In genomic region chr3:107124885-107125284, GRCh38 we compare ENCODE assay signal across 1 cellular context.
TF ChIP-seq lines count a peak whose summit lies in the region.

No MANE protein-coding gene starts in this region.

TF ChIP-seq in H1, 55 proteins besides CTCF, POLR2A, EP300 and RAD21 (continued from another document):
- TF ChIP-seq TBP (IDR thresholded peaks at IDR 0.05; ENCODE audit: low read depth, low read length), result no peak
- no peak for TF ChIP-seq SUZ12 (IDR thresholded peaks at IDR 0.05; ENCODE audit: low read length)
- no peak for TF ChIP-seq RXRA (IDR thresholded peaks at IDR 0.05; ENCODE audit: insufficient read depth, low read depth, low read length)
- TF ChIP-seq RNF2 (IDR thresholded peaks at IDR 0.05; ENCODE audit: borderline replicate concordance, low read depth, low read length, missing control alignments, poor library complexity, severe bottlenecking), result no peak
- no peak for TF ChIP-seq NRF1 (IDR thresholded peaks at IDR 0.05; ENCODE audit: low read depth, low read length)
- TF ChIP-seq BACH1 (IDR thresholded peaks at IDR 0.05; ENCODE audit: low read length), result no peak
- TF ChIP-seq EGR1 (IDR thresholded peaks at IDR 0.05; ENCODE audit: borderline replicate concordance, low read depth, low read length), result no peak
- TF ChIP-seq MAFK (IDR thresholded peaks at IDR 0.05; ENCODE audit: low read depth, low read length), result no peak
TF ChIP-seq in H1: peak in this region for 0.
